In the genomic region with DNA sequence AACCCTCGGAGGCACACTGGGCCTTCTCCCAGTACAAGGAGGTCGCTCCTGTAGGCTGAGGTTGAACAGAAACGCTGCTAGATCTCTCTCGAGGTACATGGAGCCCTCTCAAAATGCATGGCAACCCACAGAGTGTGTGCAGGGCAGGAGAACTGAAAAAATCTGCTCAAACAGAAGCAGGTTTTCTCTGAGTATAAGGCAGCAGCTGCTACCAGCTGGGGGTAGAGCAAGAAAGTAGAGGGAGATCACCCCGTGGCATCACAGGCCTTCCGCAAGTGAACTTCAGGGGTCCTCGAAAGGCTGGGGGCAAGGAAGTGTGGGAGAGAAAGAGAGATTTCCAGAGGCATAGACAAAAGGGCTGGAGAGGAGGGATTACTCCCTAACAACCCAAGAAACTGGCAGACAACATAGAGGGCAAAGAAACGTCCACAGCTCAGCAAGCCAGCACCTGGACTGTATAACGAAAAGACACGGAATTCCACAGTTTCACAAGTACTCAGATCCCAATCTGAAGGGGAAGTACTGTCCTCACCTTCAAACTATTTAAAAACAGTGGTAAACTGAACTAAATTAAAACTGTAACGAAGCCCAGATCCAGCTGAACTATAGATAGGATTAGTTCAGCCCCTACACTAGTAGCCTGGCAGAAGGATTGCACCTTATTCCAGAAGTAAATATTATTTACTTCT, we compare ENCODE assay signal across 1 cellular context.
TF ChIP-seq lines count a peak whose summit lies in the region.

No MANE protein-coding gene starts in this region.

TF ChIP-seq in H1, 55 proteins besides CTCF, POLR2A, EP300 and RAD21:
- no peak for TF ChIP-seq BACH1 (IDR thresholded peaks at IDR 0.05; ENCODE audit: low read length)
- TF ChIP-seq MAFK (IDR thresholded peaks at IDR 0.05; ENCODE audit: low read depth, low read length), result no peak
- TF ChIP-seq MAX (IDR thresholded peaks at IDR 0.05), result no peak
